21 cellular contexts compared by ENCODE assay signal in genomic region chr13:51927129-51927528, GRCh38.
"Had no signal": no experiment of that assay in that cellular context is flagged by ENCODE, and none has a peak within 500 bp of the region (broad histone marks: within the 10 kb centered on the region; RNA-seq: fewer than 3 reads in every experiment).

No MANE protein-coding gene starts in this region.

- H3K36me3 ChIP-seq: colonic mucosa, esophagus squamous epithelium, lower lobe of right lung had no signal

- H3K27ac ChIP-seq: colonic mucosa, epithelial cell of prostate, esophagus squamous epithelium, gastrocnemius medialis, hepatocyte, left lung, lower lobe of right lung had no signal

- H3K4me3 ChIP-seq: colonic mucosa, esophagus squamous epithelium, gastrocnemius medialis, heart left ventricle, hepatocyte, left lung, lower lobe of right lung, mucosa of descending colon had no signal

- H3K4me1 ChIP-seq: colonic mucosa, esophagus squamous epithelium, left lung, lower lobe of right lung had no signal

- H3K9me3 ChIP-seq: colonic mucosa, esophagus squamous epithelium, gastrocnemius medialis, heart left ventricle, left lung, lower lobe of right lung, mucosa of descending colon had no signal

- DNase-seq: colonic mucosa; cortex of kidney; effector CD8-positive, alpha-beta T cell; effector memory CD8-positive, alpha-beta T cell; endodermal cell; erythroblast; esophagus squamous epithelium; foreskin fibroblast; foreskin melanocyte; gastrocnemius medialis; glutamatergic neuron; heart left ventricle; immature natural killer cell; left cardiac atrium; left lung; lower lobe of right lung; mesenchymal stem cell; mucosa of descending colon; naive B cell had no signal

- H3K27me3 ChIP-seq: colonic mucosa, esophagus squamous epithelium, gastrocnemius medialis, heart left ventricle, hepatocyte, left lung had no signal
